ENCODE assay signal across 8 cellular contexts in the genomic region with DNA sequence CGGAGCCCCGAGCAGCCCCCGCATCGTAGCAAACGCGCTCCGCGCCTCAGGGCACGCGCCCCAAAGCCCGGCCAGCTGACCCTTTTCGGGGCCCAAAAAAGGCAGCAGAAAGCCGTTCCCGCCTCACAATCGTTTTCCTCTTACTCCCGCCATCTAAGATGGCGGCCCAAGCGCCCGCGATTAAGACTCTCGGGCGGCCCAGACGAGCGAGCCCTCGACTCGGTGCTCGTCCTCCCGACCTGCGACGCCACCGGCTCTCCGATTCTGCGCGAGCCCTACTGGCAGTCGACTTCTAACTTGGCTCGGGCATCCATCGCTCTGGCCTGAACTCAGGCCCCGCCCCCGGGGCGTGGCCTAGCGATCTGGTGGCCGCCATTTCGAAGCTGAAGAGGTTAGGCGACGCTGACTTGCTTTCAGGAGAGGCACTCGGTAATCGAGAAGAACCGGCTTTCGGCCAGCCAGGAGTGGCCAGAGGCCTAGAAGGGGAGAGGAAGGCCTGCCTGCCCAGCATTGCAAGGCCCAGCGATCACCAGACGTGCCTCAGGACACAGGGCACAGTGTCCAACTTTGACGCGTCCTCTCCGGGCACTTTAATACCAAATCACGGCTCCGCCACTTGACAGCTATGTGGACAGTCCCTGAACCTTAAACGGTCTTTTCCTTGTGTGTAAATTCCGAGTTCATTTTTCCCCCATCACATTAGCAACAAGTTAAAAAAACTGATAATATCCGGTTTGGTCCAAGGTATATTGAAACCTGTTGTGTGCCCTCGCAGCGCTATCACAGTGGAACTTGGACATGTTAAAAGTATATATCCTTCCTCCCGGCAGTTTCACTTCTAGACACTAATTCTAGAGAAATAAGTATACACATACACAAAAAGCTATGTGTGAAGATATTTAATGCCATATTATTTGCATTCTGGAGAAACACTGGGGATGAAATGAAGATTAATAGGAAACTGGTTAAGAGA. TPM values are rescaled to one million over a fixed set of nuclear protein-coding genes. Genes with fewer than 3 reads are reported as not detected.
DNase-seq lines count a peak whose midpoint lies in the region; ATAC-seq, FAIRE-seq and TF ChIP-seq lines count a peak whose summit lies in the region.

A gene (minus strand): TSS at position 182 of the 973 bp plus-strand sequence. CDS start 45,396 bp downstream, outside the sequence.

- peak; percentile 82 for FAIRE-seq in GM12891 (lab: Jason Lieb, UNC)

- H3K27ac Mint-ChIP-seq in T-cell = peak within 1 kb of the TSS; percentile 98 to 100
- H3K27ac Mint-ChIP-seq in type B pancreatic cell = peak within 1 kb of the TSS; percentile 100

- POLR2A ChIA-PET in T-cell (lab: Charles Lee) = interaction anchor here (0.6 to 1.1 kb wide), 3 partner anchors 48 to 348 kb away, joined by 3 read pairs; no protein-coding TSS in a partner anchor

- TF ChIP-seq POLR2A in GM12891 (IDR thresholded peaks at IDR 0.05; ENCODE audit: low read depth, low read length) = peak; percentile 83

- H3K27ac ChIP-seq in adipose tissue (ENCODE audit: low read depth, low read length) = peak within 1 kb of the TSS; percentile 88

- CTCF ChIA-PET in T-cell (lab: Charles Lee) = interaction anchor here in 1 of 2 donors (0.6 to 1.0 kb wide), 4 partner anchors 53 to 180 kb away, joined by 3 to 4 read pairs (median 3); a partner anchor contains a TSS

- H3K36me3 Mint-ChIP-seq in T-cell (no peaks in the 10 kb centered on the region), type B pancreatic cell (peaks cover 4% of the 10 kb centered on the region)

- WGBS in adipose tissue, 3 donors = 0 to 1% (median 1%) methylated on average over 62 of the region's 62 CpGs

- intact Hi-C loops in cardiac septum (cut with DNase I) = loop anchor here (1.0 to 10.0 kb wide), 4 partner anchors 37 to 182 kb away; a partner anchor contains a TSS

- TF ChIP-seq CTCF in type B pancreatic cell (conservative IDR thresholded peaks at IDR 0.05) = peak; percentile 21

- H3K9me3 Mint-ChIP-seq in T-cell = no peaks in the 10 kb centered on the region
- H3K9me3 Mint-ChIP-seq in type B pancreatic cell = no peaks in the 10 kb centered on the region

- DNase-seq in GM12891 (ENCODE audit: insufficient read length, low spot score) = peak; percentile 89
- peak; percentile 40 for DNase-seq in NCI-H1436 treated with DMSO at 0.1 percent for 48 hours (lab: John Stamatoyannopoulos, UW)
- peak; percentile 94 to 99 (median 98) for DNase-seq in T-cell
- DNase-seq in cardiac septum (ENCODE audit: low spot score) = peak; percentile 99
- peak; percentile 97 for DNase-seq in pons (ENCODE audit: low spot score)
- DNase-seq in type B pancreatic cell (ENCODE audit: extremely low spot score, unreplicated experiment) = peak; percentile 98

- no peaks in the 10 kb centered on the region for H3K27me3 Mint-ChIP-seq in T-cell
- H3K27me3 Mint-ChIP-seq in type B pancreatic cell = no peaks in the 10 kb centered on the region

- peak; percentile 90 for ATAC-seq in HG02840 (IDR thresholded peaks at IDR 0.05; ENCODE audit: low FRiP score, unreplicated experiment)
- ATAC-seq in T-cell (replicated peaks in 1 of 4) = peak; percentile 90 to 94 (median 92)

- H3K4me1 Mint-ChIP-seq in T-cell (peaks cover 28 to 41% (median 38%) of the 10 kb centered on the region in 3 donors), type B pancreatic cell (ENCODE audit: unreplicated experiment) (peaks cover 17% of the 10 kb centered on the region)

- H3K4me3 Mint-ChIP-seq in T-cell (peak within 1 kb of the TSS; percentile 93 to 99 (median 98)), type B pancreatic cell (peak within 1 kb of the TSS; percentile 93)

TF ChIP-seq in GM12891, 5 proteins besides CTCF, POLR2A, EP300 and RAD21:
- TF ChIP-seq POU2F2 (IDR thresholded peaks at IDR 0.05; ENCODE audit: low read depth, low read length) = 0 out of 2 replicates have a peak, but pooled peaks have one; percentile 8
- TF ChIP-seq PAX5 (IDR thresholded peaks at IDR 0.05; ENCODE audit: insufficient read depth, low read length, severe bottlenecking) = peak; percentile 39
- peak; percentile 62; the same call in 1 of the 2 replicates for TF ChIP-seq TAF1 (IDR thresholded peaks at IDR 0.05; ENCODE audit: low read depth, low read length)
- no peak for TF ChIP-seq SPI1 (IDR thresholded peaks at IDR 0.05; ENCODE audit: low read depth, low read length)
- TF ChIP-seq POLR2AphosphoS5 (IDR thresholded peaks at IDR 0.05; ENCODE audit: low read depth, low read length) = peak; percentile 92

RNA-seq across cellular contexts. Expression of the gene that starts here (rescaled TPM):
- 54.8 TPM for polyA plus RNA-seq in GM12891 (2012; ENCODE audit: low read depth, missing spikeins)
- total RNA-seq in T-cell (100 to 1,000 TPM in 4 of 5 donors, 10 to 100 TPM in 1; 95.3 to 112 (median 105) TPM), cardiac septum (118 TPM), type B pancreatic cell (ENCODE audit: low replicate concordance) (81.6 and 92.1 TPM in 2 replicates)
- 10 to 100 TPM; 36.4 to 57.0 (median 42.4) TPM for polyA plus RNA-seq in adipose tissue

Comparison
In these comparisons a context has a peak if more than half of its experiments do, and no peak if none do; other contexts are left out.
1. Peak in every context shown above with its lines: DNase-seq, ATAC-seq and H3K27ac ChIP-seq.
2. DNase-seq: peak in every context shown above with its lines; median percentile 99 in cardiac septum; 98 in type B pancreatic cell; 98 in T-cell; 97 in pons; 89 in GM12891; 40 in NCI-H1436 treated with DMSO at 0.1 percent for 48 hours.